In the genomic region with DNA sequence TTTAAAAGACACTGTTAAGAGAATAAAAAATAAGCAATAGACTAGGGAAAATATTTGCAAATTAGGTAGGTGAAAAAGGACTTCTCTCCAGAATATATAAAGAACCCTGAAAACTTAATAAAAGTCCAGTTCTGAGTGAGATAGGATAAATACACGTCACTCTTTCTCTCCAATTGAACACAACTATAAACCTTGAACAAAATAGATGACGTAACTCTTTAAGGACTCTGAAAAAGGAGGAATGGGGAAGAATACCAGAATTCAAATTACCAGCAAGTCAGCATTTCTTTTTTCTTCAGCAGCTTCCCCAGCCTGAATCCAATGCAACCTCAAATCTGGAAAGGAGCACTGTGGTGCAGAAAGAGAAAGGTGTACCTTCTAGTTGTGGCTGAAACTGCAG, we compare ENCODE assay signal across 23 cellular contexts. TPM values are rescaled to one million over a fixed set of nuclear protein-coding genes. Genes with fewer than 3 reads are reported as not detected.
DNase-seq lines count a peak whose midpoint lies in the region; ATAC-seq, FAIRE-seq and TF ChIP-seq lines count a peak whose summit lies in the region.
"Had no signal": no experiment of that assay in that cellular context is flagged by ENCODE, and none has a peak within 500 bp of the region (broad histone marks: within the 10 kb centered on the region; RNA-seq: fewer than 3 reads in every experiment).

No MANE protein-coding gene starts in this region.

- in situ Hi-C loops in HepG2 (cut with HindIII; ENCODE audit: extremely low pct_ligation_motif_present, low pct_unique_long_range_greater_than_20kb), result no loop called here

- H3K36me3 ChIP-seq in HepG2 (replicated peaks in 1 of 2; ENCODE audit: control insufficient read depth in 1 of 2, insufficient read depth in 2 of 2, low read length in 2 of 2) (no peaks in the 10 kb centered on the region), right lobe of liver (no peaks in the 10 kb centered on the region)
- H3K36me3 ChIP-seq: BE2C had no signal

- POLR2A ChIA-PET in HepG2 (lab: Yijun Ruan, JAX), result no interaction called here

- intact Hi-C loops in HepG2 (cut with micrococcal nuclease; ENCODE audit: unreplicated experiment) (no loop called here), right lobe of liver (cut with DNase I) (no loop called here)

- H3K9me3 ChIP-seq in HepG2 (ENCODE audit: low read length) (no peaks in the 10 kb centered on the region), right lobe of liver (no peaks in the 10 kb centered on the region)
- H3K9me3 ChIP-seq: BE2C had no signal

- FAIRE-seq in HepG2 (lab: Jason Lieb, UNC), result no peak
- peak; percentile 51 for FAIRE-seq in colon (lab: Jason Lieb, UNC)
- FAIRE-seq: GM12891, HTR-8/SVneo had no signal

- no peak overlapping the region for H3K9ac ChIP-seq in HepG2 (ENCODE audit: insufficient read depth, low read depth, low read length)
- H3K9ac ChIP-seq: GM23248 had no signal

- no peak for TF ChIP-seq RAD21 in HepG2 (CRISPR knock-in tag; IDR thresholded peaks at IDR 0.05)

- TF ChIP-seq EP300 in HepG2 (IDR thresholded peaks at IDR 0.05; ENCODE audit: low read depth in 2 of 2, low read length in 2 of 2) (no peak), HepG2 (CRISPR knock-in tag; IDR thresholded peaks at IDR 0.05; ENCODE audit: borderline replicate concordance) (no peak)

- TF ChIP-seq CTCF in HepG2 (CRISPR knock-in tag; IDR thresholded peaks at IDR 0.05) (no peak), right lobe of liver (IDR thresholded peaks at IDR 0.05) (no peak)

- WGBS in HepG2 (ENCODE audit: low lambda C conversion rate), result 6% methylated on average over 2 of the region's 2 CpGs
- 73% methylated on average over 2 of the region's 2 CpGs for WGBS in right lobe of liver (ENCODE audit: insufficient coverage, low coverage, low lambda C conversion rate, missing lambda C conversion rate)

- no peaks in the 10 kb centered on the region for H4K20me1 ChIP-seq in HepG2 (ENCODE audit: insufficient read depth, low read length)

- H3K27ac ChIP-seq in HepG2 (ENCODE audit: extremely low read length, insufficient read depth, low read length) (no peak overlapping the region), right lobe of liver (no peak overlapping the region)
- H3K27ac ChIP-seq: GM23248 had no signal

- no peaks in the 10 kb centered on the region for H3K79me2 ChIP-seq in HepG2 (ENCODE audit: insufficient read depth, low read length)

- BruUV-seq in HepG2 (replicated peaks; lab: Mats Ljungman, UMichigan), result no TSS peak

- CTCF ChIA-PET in HepG2 (lab: Yijun Ruan, JAX; ENCODE audit: low intra/inter-chr PET ratio, low total read pairs), result no interaction called here

- no peak for ATAC-seq in HepG2
- ATAC-seq in right lobe of liver, result no peak
- ATAC-seq in GM21717 (IDR thresholded peaks at IDR 0.05; ENCODE audit: unreplicated experiment), result no peak
- no peak for ATAC-seq in GM18873 (IDR thresholded peaks at IDR 0.05; ENCODE audit: low FRiP score, unreplicated experiment)
- ATAC-seq: HCT116 had no signal

- H2AFZ ChIP-seq in HepG2 (ENCODE audit: low read length), result no peak overlapping the region
- H2AFZ ChIP-seq: GM23248 had no signal

- H3K27me3 ChIP-seq in HepG2 (ENCODE audit: control insufficient read depth in 1 of 2, insufficient read depth in 2 of 2, low read length in 2 of 2) (peaks cover 0 to 5% of the 10 kb centered on the region in 2 experiments; a peak in 2 of 5 replicates), right lobe of liver (no peaks in the 10 kb centered on the region)
- H3K27me3 ChIP-seq: BE2C had no signal

- TF ChIP-seq POLR2A in HepG2 (IDR thresholded peaks at IDR 0.05; ENCODE audit: insufficient read depth in 1 of 2, low read depth in 2 of 2, low read length in 2 of 2) (no peak), right lobe of liver (IDR thresholded peaks at IDR 0.05) (no peak)

- DNase-seq in HepG2 (ENCODE audit: low spot score), result no peak
- no peak for DNase-seq in right lobe of liver
- peak; percentile 5 for DNase-seq in MV-4-11 (lab: John Stamatoyannopoulos, UW)
- DNase-seq in nucleus accumbens (lab: John Stamatoyannopoulos, UW), result no peak
- DNase-seq: ACHN; BE2C; C1 segment of cervical spinal cord; CD4-positive, CD25-positive, alpha-beta regulatory T cell; CD8-positive, alpha-beta memory T cell; COR-L47; DMS 273 treated with DMSO at 0.1 percent for 48 hours; DMS53; DND-41; EL; GM23248; H7; KG1 had no signal

- H3K4me3 ChIP-seq in HepG2 (replicated peaks in 1 of 3; ENCODE audit: insufficient read depth in 1 of 3, low read depth in 2 of 3, low read length in 3 of 3) (no peak overlapping the region), right lobe of liver (no peak overlapping the region)
- H3K4me3 ChIP-seq: GM23248 had no signal

- no peaks in the 10 kb centered on the region for H3K4me1 ChIP-seq in HepG2 (ENCODE audit: insufficient read depth, low read length)
- H3K4me1 ChIP-seq in right lobe of liver, result no peaks in the 10 kb centered on the region
- H3K4me1 ChIP-seq: BE2C had no signal

- H3K4me2 ChIP-seq in HepG2 (ENCODE audit: low read depth, low read length), result no peak overlapping the region

TF ChIP-seq in HepG2, 621 proteins besides CTCF, POLR2A, EP300 and RAD21:
- TF ChIP-seq ZSCAN30 (CRISPR knock-in tag; IDR thresholded peaks at IDR 0.05), result no peak
- TF ChIP-seq, protein P1, sequence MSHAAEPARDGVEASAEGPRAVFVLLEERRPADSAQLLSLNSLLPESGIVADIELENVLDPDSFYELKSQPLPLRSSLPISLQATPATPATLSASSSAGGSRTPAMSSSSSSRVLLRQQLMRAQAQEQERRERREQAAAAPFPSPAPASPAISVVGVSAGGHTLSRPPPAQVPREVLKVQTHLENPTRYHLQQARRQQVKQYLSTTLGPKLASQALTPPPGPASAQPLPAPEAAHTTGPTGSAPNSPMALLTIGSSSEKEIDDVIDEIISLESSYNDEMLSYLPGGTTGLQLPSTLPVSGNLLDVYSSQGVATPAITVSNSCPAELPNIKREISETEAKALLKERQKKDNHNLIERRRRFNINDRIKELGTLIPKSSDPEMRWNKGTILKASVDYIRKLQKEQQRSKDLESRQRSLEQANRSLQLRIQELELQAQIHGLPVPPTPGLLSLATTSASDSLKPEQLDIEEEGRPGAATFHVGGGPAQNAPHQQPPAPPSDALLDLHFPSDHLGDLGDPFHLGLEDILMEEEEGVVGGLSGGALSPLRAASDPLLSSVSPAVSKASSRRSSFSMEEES (CRISPR knock-in tag; IDR thresholded peaks at IDR 0.05), result no peak
- no peak for TF ChIP-seq ZNF773 (CRISPR knock-in tag; IDR thresholded peaks at IDR 0.05; ENCODE audit: borderline replicate concordance)
- TF ChIP-seq ZNF879 (CRISPR knock-in tag; IDR thresholded peaks at IDR 0.05), result no peak
- TF ChIP-seq ZNF672 (CRISPR knock-in tag; IDR thresholded peaks at IDR 0.05), result no peak
- TF ChIP-seq, protein P2, sequence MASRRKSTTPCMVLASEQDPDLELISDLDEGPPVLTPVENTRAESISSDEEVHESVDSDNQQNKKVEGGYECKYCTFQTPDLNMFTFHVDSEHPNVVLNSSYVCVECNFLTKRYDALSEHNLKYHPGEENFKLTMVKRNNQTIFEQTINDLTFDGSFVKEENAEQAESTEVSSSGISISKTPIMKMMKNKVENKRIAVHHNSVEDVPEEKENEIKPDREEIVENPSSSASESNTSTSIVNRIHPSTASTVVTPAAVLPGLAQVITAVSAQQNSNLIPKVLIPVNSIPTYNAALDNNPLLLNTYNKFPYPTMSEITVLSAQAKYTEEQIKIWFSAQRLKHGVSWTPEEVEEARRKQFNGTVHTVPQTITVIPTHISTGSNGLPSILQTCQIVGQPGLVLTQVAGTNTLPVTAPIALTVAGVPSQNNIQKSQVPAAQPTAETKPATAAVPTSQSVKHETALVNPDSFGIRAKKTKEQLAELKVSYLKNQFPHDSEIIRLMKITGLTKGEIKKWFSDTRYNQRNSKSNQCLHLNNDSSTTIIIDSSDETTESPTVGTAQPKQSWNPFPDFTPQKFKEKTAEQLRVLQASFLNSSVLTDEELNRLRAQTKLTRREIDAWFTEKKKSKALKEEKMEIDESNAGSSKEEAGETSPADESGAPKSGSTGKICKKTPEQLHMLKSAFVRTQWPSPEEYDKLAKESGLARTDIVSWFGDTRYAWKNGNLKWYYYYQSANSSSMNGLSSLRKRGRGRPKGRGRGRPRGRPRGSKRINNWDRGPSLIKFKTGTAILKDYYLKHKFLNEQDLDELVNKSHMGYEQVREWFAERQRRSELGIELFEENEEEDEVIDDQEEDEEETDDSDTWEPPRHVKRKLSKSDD (CRISPR knock-in tag; IDR thresholded peaks at IDR 0.05; ENCODE audit: low read depth), result no peak
- TF ChIP-seq CREB1 (IDR thresholded peaks at IDR 0.05), result peak; percentile 78
- no peak for TF ChIP-seq CREB1 (CRISPR knock-in tag; IDR thresholded peaks at IDR 0.05)
- TF ChIP-seq ATF7 (IDR thresholded peaks at IDR 0.05), result peak; percentile 96
- TF ChIP-seq ATF7 (CRISPR knock-in tag; IDR thresholded peaks at IDR 0.05), result no peak

RNA-seq across cellular contexts. Expression of a gene that starts 6.8 kb away (rescaled TPM):
- 39.3 and 52.8 TPM in 2 replicates for total RNA-seq in HepG2 (2016; rRNA removed; fragmentation: Illumina TruSeq; extraction: Trizol)
- 30.5 and 31.6 TPM in 2 replicates for total RNA-seq in HepG2 (2016; cell fraction: cytosol; rRNA removed; fragmentation: Illumina TruSeq; extraction: Trizol; ENCODE audit: low read depth)
- 41.1 and 50.2 TPM in 2 replicates for total RNA-seq in HepG2 (2016; cell fraction: insoluble cytoplasmic fraction; rRNA removed; fragmentation: Illumina TruSeq; extraction: Trizol)
- total RNA-seq in HepG2 (2016; cell fraction: membrane; rRNA removed; fragmentation: Illumina TruSeq; extraction: Trizol), result 22.4 and 24.4 TPM in 2 replicates
- 23.6 and 25.8 TPM in 2 replicates for total RNA-seq in HepG2 (2016; cell fraction: nucleus; rRNA removed; fragmentation: Illumina TruSeq; extraction: Trizol)
- polyA plus RNA-seq in HepG2 (2011; rRNA removed), result 17.9 and 18.9 TPM in 2 replicates
- polyA plus RNA-seq in HepG2 (2011; cell fraction: cytosol; rRNA removed), result 11.8 and 17.2 TPM in 2 replicates
- 10.5 and 11.5 TPM in 2 replicates for polyA plus RNA-seq in HepG2 (2011; cell fraction: nucleus; rRNA removed)
- polyA plus RNA-seq in HepG2 (2012), result 20.3 TPM in 2 replicates
- 7.4 and 8.6 TPM in 2 replicates for polyA plus RNA-seq in HepG2 (2016; cell fraction: cytosol; fragmentation: Illumina TruSeq; extraction: Trizol; ENCODE audit: low read depth)
- polyA plus RNA-seq in HepG2 (2016; cell fraction: insoluble cytoplasmic fraction; fragmentation: Illumina TruSeq; extraction: Trizol; ENCODE audit: low read depth), result 39.8 and 47.6 TPM in 2 replicates
- 10.2 and 11.6 TPM in 2 replicates for polyA plus RNA-seq in HepG2 (2016; cell fraction: membrane; fragmentation: Illumina TruSeq; extraction: Trizol; ENCODE audit: low read depth)
- 19.2 and 29.6 TPM in 2 replicates for polyA plus RNA-seq in HepG2 (2016; cell fraction: nucleus; fragmentation: Illumina TruSeq; extraction: Trizol; ENCODE audit: insufficient read depth, low read depth)
- polyA minus RNA-seq in HepG2 (2011; rRNA and poly(A)+ RNA removed; ENCODE audit: low replicate concordance), result 14.5 and 23.5 TPM in 2 replicates
- 18.2 and 19.1 TPM in 2 replicates for polyA minus RNA-seq in HepG2 (2011; cell fraction: cytosol; rRNA and poly(A)+ RNA removed)
- polyA minus RNA-seq in HepG2 (2011; cell fraction: nucleus; rRNA and poly(A)+ RNA removed), result 44.9 and 53.0 TPM in 2 replicates
- 10 to 100 TPM; 12.9 to 17.7 (median 17.6) TPM for total RNA-seq in right lobe of liver
